8 cellular contexts compared by ENCODE assay signal in the genomic region with DNA sequence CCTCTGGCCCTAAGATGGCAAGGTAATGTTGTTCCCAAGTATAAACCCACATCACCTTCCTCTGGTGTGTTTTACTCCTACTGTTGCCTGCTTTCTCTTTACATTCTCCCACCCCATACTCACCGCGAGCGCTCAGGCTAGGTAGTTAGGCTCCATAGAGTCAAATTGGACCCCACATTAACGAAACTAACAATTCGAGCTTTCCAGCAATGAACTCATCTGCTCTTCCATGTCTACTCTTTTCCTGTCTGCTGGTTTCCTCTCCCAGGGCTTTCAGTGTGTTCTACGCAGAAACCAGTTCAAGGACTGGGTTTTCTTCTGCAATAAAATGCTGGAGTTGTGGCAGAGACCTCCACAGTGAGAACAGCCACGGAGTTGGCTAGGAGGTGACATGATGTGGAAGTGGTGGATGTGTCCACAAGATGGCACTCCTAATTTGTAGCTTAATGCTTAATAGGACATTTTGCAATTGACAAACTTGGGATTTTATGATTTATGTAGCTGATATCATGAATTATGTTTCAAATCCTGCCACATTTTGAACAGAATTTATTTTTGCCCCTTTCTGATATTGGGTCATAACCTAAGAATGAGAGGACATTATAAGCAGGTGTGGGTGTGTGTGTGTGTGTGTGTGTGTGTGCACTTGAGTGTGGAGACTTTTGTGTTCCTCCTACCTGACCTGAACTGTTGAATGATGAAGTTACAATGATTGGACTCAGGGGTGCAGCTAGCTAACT. TPM values are rescaled to one million over a fixed set of nuclear protein-coding genes. Genes with fewer than 3 reads are reported as not detected.
DNase-seq lines count a peak whose midpoint lies in the region; ATAC-seq lines count a peak whose summit lies in the region.

No MANE protein-coding gene starts in this region.

- DNase-seq in NCI-H2196 (lab: John Stamatoyannopoulos, UW; ENCODE audit: unreplicated experiment) (peak; percentile 22), NCI-H2196 treated with DMSO at 0.1 percent for 48 hours (lab: John Stamatoyannopoulos, UW; ENCODE audit: unreplicated experiment) (no peak), glomerular visceral epithelial cell (ENCODE audit: extremely low spot score) (peak; percentile 7), DMS79 (lab: John Stamatoyannopoulos, UW) (no peak)
- peak; percentile 70 for DNase-seq in activated CD4-positive, alpha-beta T cell treated with anti-CD3 and anti-CD28 coated beads, Interleukin-2, amount 10 ng/mL, durations not matched to agents 24 days and 14 days

- no peaks in the 10 kb centered on the region for H3K27me3 ChIP-seq in thymus (ENCODE audit: control insufficient read depth, insufficient read depth)

- no peak overlapping the region for H3K4me3 ChIP-seq in thymus (ENCODE audit: low read length)

- H3K27ac Mint-ChIP-seq in IgD-negative memory B cell: peak overlapping the region in 2 of 3 donors; percentile 63 to 64
- H3K27ac Mint-ChIP-seq in activated CD4-positive, alpha-beta T cell treated with anti-CD3 and anti-CD28 coated beads, Interleukin-2, amount 10 ng/mL, durations not matched to agents 24 days and 14 days: peak overlapping the region; percentile 69

- no peaks in the 10 kb centered on the region for H3K36me3 ChIP-seq in thymus (ENCODE audit: control insufficient read depth, insufficient read depth)

- H3K9me3 ChIP-seq in thymus (ENCODE audit: control insufficient read depth): no peaks in the 10 kb centered on the region

- H3K36me3 Mint-ChIP-seq in IgD-negative memory B cell: no peaks in the 10 kb centered on the region
- H3K36me3 Mint-ChIP-seq in activated CD4-positive, alpha-beta T cell treated with anti-CD3 and anti-CD28 coated beads, Interleukin-2, amount 10 ng/mL, durations not matched to agents 24 days and 14 days (ENCODE audit: low read depth): peaks cover 17% of the 10 kb centered on the region

- H3K4me1 Mint-ChIP-seq in IgD-negative memory B cell: peaks cover 26 to 40% (median 37%) of the 10 kb centered on the region in 3 donors
- H3K4me1 Mint-ChIP-seq in activated CD4-positive, alpha-beta T cell treated with anti-CD3 and anti-CD28 coated beads, Interleukin-2, amount 10 ng/mL, durations not matched to agents 24 days and 14 days: peaks cover 30% of the 10 kb centered on the region

- H3K27me3 Mint-ChIP-seq in IgD-negative memory B cell: no peaks in the 10 kb centered on the region
- no peaks in the 10 kb centered on the region for H3K27me3 Mint-ChIP-seq in activated CD4-positive, alpha-beta T cell treated with anti-CD3 and anti-CD28 coated beads, Interleukin-2, amount 10 ng/mL, durations not matched to agents 24 days and 14 days

- 84% methylated on average over 7 of the region's 7 CpGs for WGBS in thymus

- ATAC-seq in HG03571 (IDR thresholded peaks at IDR 0.05; ENCODE audit: unreplicated experiment): no peak

- peaks cover 13% of the 10 kb centered on the region for H3K4me1 ChIP-seq in thymus (ENCODE audit: control insufficient read depth, insufficient read depth, low read length)

- peak overlapping the region; percentile 63 to 79 (median 76) for H3K4me3 Mint-ChIP-seq in IgD-negative memory B cell
- peak overlapping the region; percentile 74 for H3K4me3 Mint-ChIP-seq in activated CD4-positive, alpha-beta T cell treated with anti-CD3 and anti-CD28 coated beads, Interleukin-2, amount 10 ng/mL, durations not matched to agents 24 days and 14 days

- no peaks in the 10 kb centered on the region for H3K9me3 Mint-ChIP-seq in IgD-negative memory B cell
- no peaks in the 10 kb centered on the region for H3K9me3 Mint-ChIP-seq in activated CD4-positive, alpha-beta T cell treated with anti-CD3 and anti-CD28 coated beads, Interleukin-2, amount 10 ng/mL, durations not matched to agents 24 days and 14 days

- H3K27ac ChIP-seq in thymus (ENCODE audit: low read depth): peak overlapping the region; percentile 8

- intact Hi-C loops in activated CD4-positive, alpha-beta T cell treated with anti-CD3 and anti-CD28 coated beads, Interleukin-2, amount 10 ng/mL, durations not matched to agents 24 days and 14 days (cut with micrococcal nuclease): loop anchor here (5.0 to 10.0 kb wide), 3 partner anchors 304 to 426 kb away; a partner anchor contains a TSS

RNA-seq across cellular contexts. Expression of a gene that starts 2.2 kb away (rescaled TPM):
- polyA plus RNA-seq in IgD-negative memory B cell: 144 TPM
- 256 and 266 TPM in 2 replicates for total RNA-seq in activated CD4-positive, alpha-beta T cell treated with anti-CD3 and anti-CD28 coated beads, Interleukin-2, amount 10 ng/mL, durations not matched to agents 24 days and 14 days
- polyA plus RNA-seq in thymus: 146 TPM

RNA-seq across cellular contexts. Expression of a gene that starts 50.0 kb away (rescaled TPM):
- polyA plus RNA-seq in IgD-negative memory B cell (not detected), thymus (not detected)
- total RNA-seq in activated CD4-positive, alpha-beta T cell treated with anti-CD3 and anti-CD28 coated beads, Interleukin-2, amount 10 ng/mL, durations not matched to agents 24 days and 14 days: not detected in 2 replicates

RNA-seq across cellular contexts. Expression of a gene that starts 57.0 kb away (rescaled TPM):
- polyA plus RNA-seq in IgD-negative memory B cell (4.1 TPM), thymus (15.1 TPM)
- total RNA-seq in activated CD4-positive, alpha-beta T cell treated with anti-CD3 and anti-CD28 coated beads, Interleukin-2, amount 10 ng/mL, durations not matched to agents 24 days and 14 days: 13.6 and 14.4 TPM in 2 replicates

Comparison
In these comparisons a context has a peak if more than half of its experiments do, and no peak if none do; other contexts are left out.
1. DNase-seq: peak in NCI-H2196 (single experiment), activated CD4-positive, alpha-beta T cell treated with anti-CD3 and anti-CD28 coated beads, Interleukin-2, amount 10 ng/mL, durations not matched to agents 24 days and 14 days (single experiment) and glomerular visceral epithelial cell (single experiment); none in NCI-H2196 treated with DMSO at 0.1 percent for 48 hours (single experiment) and DMS79 (single experiment).